ENCODE assay signal across 2 cellular contexts in the genomic region with DNA sequence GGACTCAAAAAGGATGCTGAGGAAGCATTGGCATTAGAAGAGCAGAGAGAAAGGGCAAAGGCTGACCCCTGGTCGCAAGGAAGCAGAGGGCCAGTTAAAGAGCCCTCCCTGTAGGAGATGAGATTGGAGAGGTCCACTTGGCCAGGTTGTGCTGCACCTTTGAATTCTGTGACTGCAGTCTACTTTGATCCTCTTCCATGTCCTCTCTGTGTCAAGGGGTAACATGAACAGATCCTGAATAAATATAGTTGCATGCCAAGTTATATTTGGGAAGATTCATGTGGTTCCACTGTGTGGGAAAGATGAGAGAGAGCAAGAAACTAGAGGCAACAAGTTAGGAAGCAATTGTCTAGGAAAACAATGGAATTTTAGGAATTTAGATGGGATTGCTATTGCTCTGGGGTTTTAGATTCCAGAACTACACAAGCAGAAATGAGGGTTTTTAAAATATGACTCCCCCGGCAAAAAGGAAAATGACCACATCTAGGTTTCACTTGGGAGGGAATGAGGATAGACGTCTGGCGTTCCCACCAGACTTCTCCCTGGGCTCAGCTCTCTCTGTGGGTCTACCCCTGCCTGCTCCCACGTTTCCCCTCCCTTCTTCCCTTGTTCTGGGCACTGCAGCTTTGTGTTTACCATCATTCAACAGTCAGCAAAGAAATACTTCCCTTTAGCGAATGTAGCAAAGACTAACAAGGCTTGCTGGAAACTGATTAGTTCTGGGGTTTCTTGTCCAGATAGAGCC.
TF ChIP-seq lines count a peak whose summit lies in the region.

No MANE protein-coding gene starts in this region.

TF ChIP-seq in liver, 16 proteins besides CTCF, POLR2A, EP300 and RAD21 (continued from another document):
- TF ChIP-seq GABPA (IDR thresholded peaks at IDR 0.05 in 1 of 2, conservative IDR thresholded peaks at IDR 0.05 in 1 of 2) (no peak), JUND (IDR thresholded peaks at IDR 0.05) (no peak), HNF4A (conservative IDR thresholded peaks at IDR 0.05) (peak; percentile 44 to 46), TAF1 (conservative IDR thresholded peaks at IDR 0.05) (no peak), FOXA2 (IDR thresholded peaks at IDR 0.05) (no peak), SP1 (IDR thresholded peaks at IDR 0.05) (no peak), YY1 (IDR thresholded peaks at IDR 0.05) (no peak), HNF4G (IDR thresholded peaks at IDR 0.05) (no peak), NR2F2 (IDR thresholded peaks at IDR 0.05) (no peak)
- TF ChIP-seq, protein P1, sequence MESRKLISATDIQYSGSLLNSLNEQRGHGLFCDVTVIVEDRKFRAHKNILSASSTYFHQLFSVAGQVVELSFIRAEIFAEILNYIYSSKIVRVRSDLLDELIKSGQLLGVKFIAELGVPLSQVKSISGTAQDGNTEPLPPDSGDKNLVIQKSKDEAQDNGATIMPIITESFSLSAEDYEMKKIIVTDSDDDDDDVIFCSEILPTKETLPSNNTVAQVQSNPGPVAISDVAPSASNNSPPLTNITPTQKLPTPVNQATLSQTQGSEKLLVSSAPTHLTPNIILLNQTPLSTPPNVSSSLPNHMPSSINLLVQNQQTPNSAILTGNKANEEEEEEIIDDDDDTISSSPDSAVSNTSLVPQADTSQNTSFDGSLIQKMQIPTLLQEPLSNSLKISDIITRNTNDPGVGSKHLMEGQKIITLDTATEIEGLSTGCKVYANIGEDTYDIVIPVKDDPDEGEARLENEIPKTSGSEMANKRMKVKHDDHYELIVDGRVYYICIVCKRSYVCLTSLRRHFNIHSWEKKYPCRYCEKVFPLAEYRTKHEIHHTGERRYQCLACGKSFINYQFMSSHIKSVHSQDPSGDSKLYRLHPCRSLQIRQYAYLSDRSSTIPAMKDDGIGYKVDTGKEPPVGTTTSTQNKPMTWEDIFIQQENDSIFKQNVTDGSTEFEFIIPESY (IDR thresholded peaks at IDR 0.05), result no peak
- TF ChIP-seq, protein P2, sequence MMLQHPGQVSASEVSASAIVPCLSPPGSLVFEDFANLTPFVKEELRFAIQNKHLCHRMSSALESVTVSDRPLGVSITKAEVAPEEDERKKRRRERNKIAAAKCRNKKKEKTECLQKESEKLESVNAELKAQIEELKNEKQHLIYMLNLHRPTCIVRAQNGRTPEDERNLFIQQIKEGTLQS (IDR thresholded peaks at IDR 0.05), result no peak
- TF ChIP-seq, protein P3, sequence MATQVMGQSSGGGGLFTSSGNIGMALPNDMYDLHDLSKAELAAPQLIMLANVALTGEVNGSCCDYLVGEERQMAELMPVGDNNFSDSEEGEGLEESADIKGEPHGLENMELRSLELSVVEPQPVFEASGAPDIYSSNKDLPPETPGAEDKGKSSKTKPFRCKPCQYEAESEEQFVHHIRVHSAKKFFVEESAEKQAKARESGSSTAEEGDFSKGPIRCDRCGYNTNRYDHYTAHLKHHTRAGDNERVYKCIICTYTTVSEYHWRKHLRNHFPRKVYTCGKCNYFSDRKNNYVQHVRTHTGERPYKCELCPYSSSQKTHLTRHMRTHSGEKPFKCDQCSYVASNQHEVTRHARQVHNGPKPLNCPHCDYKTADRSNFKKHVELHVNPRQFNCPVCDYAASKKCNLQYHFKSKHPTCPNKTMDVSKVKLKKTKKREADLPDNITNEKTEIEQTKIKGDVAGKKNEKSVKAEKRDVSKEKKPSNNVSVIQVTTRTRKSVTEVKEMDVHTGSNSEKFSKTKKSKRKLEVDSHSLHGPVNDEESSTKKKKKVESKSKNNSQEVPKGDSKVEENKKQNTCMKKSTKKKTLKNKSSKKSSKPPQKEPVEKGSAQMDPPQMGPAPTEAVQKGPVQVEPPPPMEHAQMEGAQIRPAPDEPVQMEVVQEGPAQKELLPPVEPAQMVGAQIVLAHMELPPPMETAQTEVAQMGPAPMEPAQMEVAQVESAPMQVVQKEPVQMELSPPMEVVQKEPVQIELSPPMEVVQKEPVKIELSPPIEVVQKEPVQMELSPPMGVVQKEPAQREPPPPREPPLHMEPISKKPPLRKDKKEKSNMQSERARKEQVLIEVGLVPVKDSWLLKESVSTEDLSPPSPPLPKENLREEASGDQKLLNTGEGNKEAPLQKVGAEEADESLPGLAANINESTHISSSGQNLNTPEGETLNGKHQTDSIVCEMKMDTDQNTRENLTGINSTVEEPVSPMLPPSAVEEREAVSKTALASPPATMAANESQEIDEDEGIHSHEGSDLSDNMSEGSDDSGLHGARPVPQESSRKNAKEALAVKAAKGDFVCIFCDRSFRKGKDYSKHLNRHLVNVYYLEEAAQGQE (IDR thresholded peaks at IDR 0.05), result no peak

TF ChIP-seq in HepG2, 621 proteins besides CTCF, POLR2A, EP300 and RAD21 (continued from another document):
- TF ChIP-seq NCOA2 (CRISPR knock-in tag; IDR thresholded peaks at IDR 0.05) (no peak), MLLT10 (CRISPR knock-in tag; IDR thresholded peaks at IDR 0.05) (no peak)
- TF ChIP-seq, protein P4, sequence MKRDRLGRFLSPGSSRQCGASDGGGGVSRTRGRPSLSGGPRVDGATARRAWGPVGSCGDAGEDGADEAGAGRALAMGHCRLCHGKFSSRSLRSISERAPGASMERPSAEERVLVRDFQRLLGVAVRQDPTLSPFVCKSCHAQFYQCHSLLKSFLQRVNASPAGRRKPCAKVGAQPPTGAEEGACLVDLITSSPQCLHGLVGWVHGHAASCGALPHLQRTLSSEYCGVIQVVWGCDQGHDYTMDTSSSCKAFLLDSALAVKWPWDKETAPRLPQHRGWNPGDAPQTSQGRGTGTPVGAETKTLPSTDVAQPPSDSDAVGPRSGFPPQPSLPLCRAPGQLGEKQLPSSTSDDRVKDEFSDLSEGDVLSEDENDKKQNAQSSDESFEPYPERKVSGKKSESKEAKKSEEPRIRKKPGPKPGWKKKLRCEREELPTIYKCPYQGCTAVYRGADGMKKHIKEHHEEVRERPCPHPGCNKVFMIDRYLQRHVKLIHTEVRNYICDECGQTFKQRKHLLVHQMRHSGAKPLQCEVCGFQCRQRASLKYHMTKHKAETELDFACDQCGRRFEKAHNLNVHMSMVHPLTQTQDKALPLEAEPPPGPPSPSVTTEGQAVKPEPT (CRISPR knock-in tag; IDR thresholded peaks at IDR 0.05; ENCODE audit: low read depth), result no peak
